In the genomic region with DNA sequence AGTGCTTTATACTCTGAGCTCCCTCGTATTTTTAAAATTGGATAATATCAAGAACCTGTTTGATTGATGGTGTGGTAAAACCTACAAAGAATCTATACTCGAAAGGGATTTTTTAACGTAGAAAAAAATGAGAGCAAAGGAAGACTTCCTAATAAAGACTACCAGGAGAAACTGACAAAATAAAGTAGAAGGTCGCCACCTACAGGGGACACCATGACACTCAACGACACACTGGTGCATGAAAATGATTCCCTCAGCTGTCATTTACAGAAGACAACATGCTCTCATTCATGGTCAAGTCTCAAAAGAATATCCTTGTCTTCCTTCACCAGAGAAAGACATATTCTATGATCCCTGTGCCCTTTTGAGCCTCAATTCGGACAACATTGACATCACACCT, we compare ENCODE assay signal across 9 cellular contexts. TPM values are rescaled to one million over a fixed set of nuclear protein-coding genes. Genes with fewer than 3 reads are reported as not detected.
DNase-seq lines count a peak whose midpoint lies in the region; ATAC-seq, FAIRE-seq and TF ChIP-seq lines count a peak whose summit lies in the region.
"Had no signal": no experiment of that assay in that cellular context is flagged by ENCODE, and none has a peak within 500 bp of the region (broad histone marks: within the 10 kb centered on the region; RNA-seq: fewer than 3 reads in every experiment).

No MANE protein-coding gene starts in this region.

- POLR2A ChIA-PET in WTC11 (lab: Charles Lee) = interaction anchor here (0.5 kb wide), 1 partner anchor 487 kb away, joined by 6 read pairs; no protein-coding TSS in a partner anchor
- POLR2A ChIA-PET in endothelial cell of umbilical vein (lab: Charles Lee) = interaction anchor here (1.1 kb wide), 1 partner anchor 11 kb away, joined by 3 read pairs; no protein-coding TSS in a partner anchor
- POLR2A ChIA-PET in naive thymus-derived CD4-positive, alpha-beta T cell (lab: Charles Lee) = interaction anchor here (1.2 to 2.7 kb wide), 4 partner anchors 54 to 104 kb away, joined by 3 to 16 read pairs (median 4); no protein-coding TSS in a partner anchor

- no peaks in the 10 kb centered on the region for H3K36me3 Mint-ChIP-seq in T-helper 2 cell treated with Interferon-gamma antibody and Interleukin-4, amounts not matched to agents 5 μg/mL and 100 μg/mL, for 36 hours (ENCODE audit: low read depth)
- H3K36me3 Mint-ChIP-seq in WTC11 = no peaks in the 10 kb centered on the region
- no peaks in the 10 kb centered on the region for H3K36me3 Mint-ChIP-seq in naive thymus-derived CD4-positive, alpha-beta T cell
- H3K36me3 Mint-ChIP-seq: activated naive CD8-positive, alpha-beta T cell had no signal

- peaks cover 44% of the 10 kb centered on the region for H3K27me3 Mint-ChIP-seq in T-helper 2 cell treated with Interferon-gamma antibody and Interleukin-4, amounts not matched to agents 5 μg/mL and 100 μg/mL, for 36 hours (ENCODE audit: low read depth)
- H3K27me3 Mint-ChIP-seq in WTC11 (ENCODE audit: low read depth) = no peaks in the 10 kb centered on the region; the same call in 1 of the 2 replicates
- H3K27me3 Mint-ChIP-seq in naive thymus-derived CD4-positive, alpha-beta T cell = peaks cover 0 to 23% (median 4%) of the 10 kb centered on the region in 5 donors
- H3K27me3 Mint-ChIP-seq: activated naive CD8-positive, alpha-beta T cell had no signal

- H3K4me2 ChIP-seq in endothelial cell of umbilical vein (ENCODE audit: insufficient read depth, low read length) = no peak overlapping the region

- no peaks in the 10 kb centered on the region for H3K27me3 ChIP-seq in endothelial cell of umbilical vein (ENCODE audit: control insufficient read depth in 2 of 2, insufficient read depth in 2 of 2, low read length in 2 of 2)
- H3K27me3 ChIP-seq in naive thymus-derived CD4-positive, alpha-beta T cell (ENCODE audit: control insufficient read depth in 2 of 2, insufficient read depth in 2 of 2, low read length in 2 of 2) = no peaks in the 10 kb centered on the region

- H3K27ac ChIP-seq in endothelial cell of umbilical vein (ENCODE audit: insufficient read depth, low read depth, low read length) = no peak overlapping the region
- no peak overlapping the region for H3K27ac ChIP-seq in naive thymus-derived CD4-positive, alpha-beta T cell (ENCODE audit: low read depth, low read length)

- TF ChIP-seq POLR2A in NB4 (IDR thresholded peaks at IDR 0.05; ENCODE audit: extremely low read depth, insufficient read length) = no peak
- TF ChIP-seq POLR2A in endothelial cell of umbilical vein (IDR thresholded peaks at IDR 0.05; ENCODE audit: low read depth, low read length) = no peak

- no peak overlapping the region for H3K4me3 Mint-ChIP-seq in T-helper 2 cell treated with Interferon-gamma antibody and Interleukin-4, amounts not matched to agents 5 μg/mL and 100 μg/mL, for 36 hours
- H3K4me3 Mint-ChIP-seq in WTC11 = no peak overlapping the region
- no peak overlapping the region for H3K4me3 Mint-ChIP-seq in naive thymus-derived CD4-positive, alpha-beta T cell
- H3K4me3 Mint-ChIP-seq: activated naive CD8-positive, alpha-beta T cell had no signal

- CTCF ChIA-PET in WTC11 (lab: Charles Lee) (interaction anchor here (0.6 to 3.9 kb wide), 16 partner anchors 9 to 129 kb away, joined by 3 to 29 read pairs (median 4); partner anchors contain the start of gene NHSL1), endothelial cell of umbilical vein (lab: Charles Lee) (interaction anchor here (1.0 to 3.7 kb wide), 25 partner anchors 9 to 855 kb away, joined by 3 to 22 read pairs (median 5); partner anchors contain the start of gene NHSL1)
- CTCF ChIA-PET in naive thymus-derived CD4-positive, alpha-beta T cell (lab: Charles Lee) = interaction anchor here (0.6 to 6.7 kb wide), 18 partner anchors 9 to 805 kb away, joined by 3 to 120 read pairs (median 4); no protein-coding TSS in a partner anchor

- no peaks in the 10 kb centered on the region for H3K4me1 Mint-ChIP-seq in T-helper 2 cell treated with Interferon-gamma antibody and Interleukin-4, amounts not matched to agents 5 μg/mL and 100 μg/mL, for 36 hours (ENCODE audit: low read depth)
- H3K4me1 Mint-ChIP-seq in WTC11 = peaks cover 53% of the 10 kb centered on the region
- H3K4me1 Mint-ChIP-seq in naive thymus-derived CD4-positive, alpha-beta T cell = peaks cover 0 to 5% (median 0%) of the 10 kb centered on the region in 7 donors

- no peaks in the 10 kb centered on the region for H3K36me3 ChIP-seq in endothelial cell of umbilical vein (ENCODE audit: control insufficient read depth in 2 of 2, extremely low read depth in 1 of 2, insufficient read depth in 2 of 2, low read length in 2 of 2)
- H3K36me3 ChIP-seq in naive thymus-derived CD4-positive, alpha-beta T cell (ENCODE audit: control insufficient read depth in 2 of 3, insufficient read depth in 3 of 3, low read length in 3 of 3) = no peaks in the 10 kb centered on the region

- DNase-seq in T-helper 2 cell (peak in 3 of 5 experiments; percentile 9 to 66 (median 13)), NB4 (ENCODE audit: low read depth) (peak; percentile 73), WTC11 (ENCODE audit: low spot score) (peak; percentile 43), endothelial cell of umbilical vein (ENCODE audit: low read depth, low spot score) (peak; percentile 59), DMS114 treated with DMSO at 0.1 percent for 48 hours (lab: John Stamatoyannopoulos, UW; ENCODE audit: unreplicated experiment) (no peak), ureter (ENCODE audit: low spot score) (no peak)
- DNase-seq in T-helper 2 cell treated with Interferon-gamma antibody and Interleukin-4, amounts not matched to agents 5 μg/mL and 100 μg/mL, for 36 hours (ENCODE audit: low spot score) = no peak
- DNase-seq in naive thymus-derived CD4-positive, alpha-beta T cell = peak in 8 of 9 donors; percentile 5 to 52 (median 31)

- no peak for FAIRE-seq in endothelial cell of umbilical vein (lab: Jason Lieb, UNC)

- H3K4me3 ChIP-seq in NB4 (ENCODE audit: low read depth, low read length) (no peak overlapping the region), endothelial cell of umbilical vein (replicated peaks in 1 of 3; ENCODE audit: insufficient read depth in 1 of 3, low read depth in 1 of 3, low read length in 3 of 3) (no peak overlapping the region)
- H3K4me3 ChIP-seq in naive thymus-derived CD4-positive, alpha-beta T cell (ENCODE audit: low read length) = no peak overlapping the region

- peak; percentile 49 for ATAC-seq in WTC11
- peak; percentile 52 for ATAC-seq in naive thymus-derived CD4-positive, alpha-beta T cell

- H3K4me1 ChIP-seq in endothelial cell of umbilical vein (ENCODE audit: control insufficient read depth, extremely low read depth, insufficient read depth, low read length) = no peaks in the 10 kb centered on the region
- peaks cover 0 to under 1% of the 10 kb centered on the region in 2 donors for H3K4me1 ChIP-seq in naive thymus-derived CD4-positive, alpha-beta T cell (ENCODE audit: control insufficient read depth in 2 of 2, insufficient read depth in 2 of 2, low read length in 2 of 2)

- dilution Hi-C loops in endothelial cell of umbilical vein (cut with MboI; ENCODE audit: extremely low pct_ligation_motif_present, low sequenced_read_pairs) = no loop called here

- TF ChIP-seq CTCF in NB4 (IDR thresholded peaks at IDR 0.05; ENCODE audit: low read depth, low read length) = peak; percentile 56
- peak; percentile 64 for TF ChIP-seq CTCF in WTC11 (IDR thresholded peaks at IDR 0.05)
- peak; percentile 37 to 38 for TF ChIP-seq CTCF in endothelial cell of umbilical vein (IDR thresholded peaks at IDR 0.05; ENCODE audit: extremely low read depth in 1 of 2, insufficient read depth in 1 of 2, low read depth in 1 of 2, low read length in 2 of 2)

- no peaks in the 10 kb centered on the region for H3K9me3 ChIP-seq in endothelial cell of umbilical vein (replicated peaks; ENCODE audit: control insufficient read depth, insufficient read depth, low read length)
- no peaks in the 10 kb centered on the region for H3K9me3 ChIP-seq in naive thymus-derived CD4-positive, alpha-beta T cell (ENCODE audit: control insufficient read depth in 2 of 3, low read length in 3 of 3)

- no peak overlapping the region for H3K27ac Mint-ChIP-seq in T-helper 2 cell treated with Interferon-gamma antibody and Interleukin-4, amounts not matched to agents 5 μg/mL and 100 μg/mL, for 36 hours
- H3K27ac Mint-ChIP-seq in WTC11 = no peak overlapping the region
- H3K27ac Mint-ChIP-seq in naive thymus-derived CD4-positive, alpha-beta T cell = peak overlapping the region in 1 of 9 donors; percentile 6
- H3K27ac Mint-ChIP-seq: activated naive CD8-positive, alpha-beta T cell had no signal

- H3K79me2 ChIP-seq in endothelial cell of umbilical vein (ENCODE audit: control insufficient read depth, insufficient read depth, low read length) = peaks cover 87% of the 10 kb centered on the region

- H4K20me1 ChIP-seq in endothelial cell of umbilical vein (replicated peaks; ENCODE audit: control insufficient read depth, extremely low read depth, insufficient read depth, low read length) = peaks cover 15% of the 10 kb centered on the region

- H3K9me1 ChIP-seq in endothelial cell of umbilical vein (replicated peaks; ENCODE audit: control insufficient read depth, extremely low read depth, insufficient read depth, low read length) = no peaks in the 10 kb centered on the region

- intact Hi-C loops in endothelial cell of umbilical vein (cut with micrococcal nuclease) = loop anchor here (1.0 to 5.0 kb wide), 3 partner anchors 80 to 393 kb away; no protein-coding TSS in a partner anchor
- intact Hi-C loops in naive thymus-derived CD4-positive, alpha-beta T cell (cut with micrococcal nuclease) = loop anchor here (1.0 to 10.0 kb wide), 10 partner anchors 54 to 507 kb away; partner anchors contain the start of gene HEBP2 (in 1 of the 2)

- H3K9ac ChIP-seq in endothelial cell of umbilical vein (replicated peaks; ENCODE audit: extremely low read depth, insufficient read depth, low read length) = no peak overlapping the region

- no peak overlapping the region for H2AFZ ChIP-seq in endothelial cell of umbilical vein (ENCODE audit: low read depth, low read length)

- H3K9me3 Mint-ChIP-seq in T-helper 2 cell treated with Interferon-gamma antibody and Interleukin-4, amounts not matched to agents 5 μg/mL and 100 μg/mL, for 36 hours = no peaks in the 10 kb centered on the region
- no peaks in the 10 kb centered on the region for H3K9me3 Mint-ChIP-seq in WTC11
- H3K9me3 Mint-ChIP-seq in naive thymus-derived CD4-positive, alpha-beta T cell = no peaks in the 10 kb centered on the region

- BruUV-seq in endothelial cell of umbilical vein (replicated peaks; lab: Mats Ljungman, UMichigan) = no TSS peak

RNA-seq across cellular contexts. Expression of gene NHSL1, which starts 10.1 kb away (rescaled TPM):
- total RNA-seq in WTC11 (2021) (22.9 to 31.1 TPM (median 23.1 TPM) in 3 replicates), endothelial cell of umbilical vein (55.0 and 66.9 TPM in 2 replicates), ureter (25.1 TPM)
- polyA plus RNA-seq in endothelial cell of umbilical vein = 24.8 and 25.2 TPM in 2 replicates
- 23.5 and 25.5 TPM in 2 replicates for polyA plus RNA-seq in endothelial cell of umbilical vein (2011; cell fraction: cytosol; rRNA removed)
- polyA plus RNA-seq in endothelial cell of umbilical vein (2011; cell fraction: nucleus; rRNA removed) = 53.5 and 60.0 TPM in 2 replicates
- polyA plus RNA-seq in endothelial cell of umbilical vein (2012) = 35.2 and 36.6 TPM in 2 replicates
- polyA minus RNA-seq in endothelial cell of umbilical vein = 107 and 133 TPM in 2 replicates
- polyA minus RNA-seq in endothelial cell of umbilical vein (2011; cell fraction: cytosol; rRNA and poly(A)+ RNA removed) = 5.1 TPM
- 88.3 and 116 TPM in 2 replicates for polyA minus RNA-seq in endothelial cell of umbilical vein (2011; cell fraction: nucleus; rRNA and poly(A)+ RNA removed)
- total RNA-seq in naive thymus-derived CD4-positive, alpha-beta T cell = 1 to 10 TPM in 2 of 5 experiments, under 1 TPM in 3; 0.13 to 1.2 (median 0.56) TPM
- under 1 TPM in 1 of 2 donors, not detected in 1; 0.05 TPM for polyA plus RNA-seq in naive thymus-derived CD4-positive, alpha-beta T cell

Comparison
In these comparisons a context has a peak if more than half of its experiments do, and no peak if none do; other contexts are left out.
1. DNase-seq: peak in T-helper 2 cell (3 of 5), NB4 (single experiment), WTC11 (single experiment), endothelial cell of umbilical vein (single experiment) and naive thymus-derived CD4-positive, alpha-beta T cell (8 of 9); none in T-helper 2 cell treated with Interferon-gamma antibody and Interleukin-4, amounts not matched to agents 5 μg/mL and 100 μg/mL, for 36 hours (single experiment), DMS114 treated with DMSO at 0.1 percent for 48 hours (single experiment) and ureter (single experiment).
2. RNA of gene NHSL1, which starts 10.1 kb away (total RNA-seq): 55.0 to 66.9 TPM in endothelial cell of umbilical vein, 22.9 to 31.1 TPM in WTC11 and 25.1 TPM in ureter (single experiment); 0.13 to 1.2 TPM in naive thymus-derived CD4-positive, alpha-beta T cell; every median in the first group is over 10 times any median in the second.
3. Peak in every context shown above with its lines, with median percentiles within 50 percentile points of each other: CTCF ChIP-seq.